Comparison of ENCODE assay signal across 21 cellular contexts in the genomic region with DNA sequence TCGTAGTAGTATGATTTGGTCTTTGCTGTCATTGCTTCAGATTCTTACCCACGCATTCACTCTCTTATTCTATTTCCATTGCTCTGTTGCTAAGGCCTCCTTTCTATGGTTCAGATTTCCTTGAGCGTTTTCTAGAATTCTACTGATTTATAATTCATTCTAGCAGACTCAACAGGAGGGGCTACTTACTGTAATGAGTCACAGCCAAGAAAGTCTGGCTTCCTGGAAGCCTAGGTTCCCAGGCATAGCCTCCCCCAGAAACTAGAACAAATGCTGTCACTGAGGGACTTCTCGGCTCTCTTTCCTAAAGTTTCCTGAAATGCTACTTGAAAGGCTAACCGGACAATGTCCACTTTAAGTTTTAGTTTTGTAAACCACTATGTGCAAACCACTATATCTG. TPM values are rescaled to one million over a fixed set of nuclear protein-coding genes. Genes with fewer than 3 reads are reported as not detected.
DNase-seq lines count a peak whose midpoint lies in the region; ATAC-seq, FAIRE-seq and TF ChIP-seq lines count a peak whose summit lies in the region.
"Had no signal": no experiment of that assay in that cellular context is flagged by ENCODE, and none has a peak within 500 bp of the region (broad histone marks: within the 10 kb centered on the region; RNA-seq: fewer than 3 reads in every experiment).

No MANE protein-coding gene starts in this region.

- H3K36me3 ChIP-seq in astrocyte (ENCODE audit: insufficient read depth, low read length) = no peaks in the 10 kb centered on the region
- H3K36me3 ChIP-seq in endothelial cell of umbilical vein (ENCODE audit: control insufficient read depth in 2 of 2, extremely low read depth in 1 of 2, insufficient read depth in 2 of 2, low read length in 2 of 2) = no peaks in the 10 kb centered on the region
- H3K36me3 ChIP-seq in psoas muscle (ENCODE audit: insufficient read depth in 1 of 2, low read depth in 1 of 2) = no peaks in the 10 kb centered on the region

- H3K27ac ChIP-seq in 22Rv1 (peak overlapping the region; percentile 61), astrocyte (ENCODE audit: low read depth, low read length) (no peak overlapping the region), endothelial cell of umbilical vein (ENCODE audit: insufficient read depth, low read depth, low read length) (no peak overlapping the region), psoas muscle (no peak overlapping the region)
- H3K27ac ChIP-seq: C4-2B had no signal

- DNase-seq in astrocyte (ENCODE audit: low read depth) (peak; percentile 67), endothelial cell of umbilical vein (ENCODE audit: low read depth, low spot score) (peak; percentile 7), myocyte (ENCODE audit: low read depth) (peak; percentile 32), GM19239 (ENCODE audit: insufficient read length, low spot score) (no peak), psoas muscle (no peak)
- no peak for DNase-seq in activated CD8-positive, alpha-beta T cell treated with anti-CD3 and anti-CD28 coated beads, Interleukin-2, amount 10 ng/mL, durations not matched to agents 7 days and 5 days
- DNase-seq: Calu3; CD8-positive, alpha-beta memory T cell; DMS153; NCI-H1694; NCI-H2081; NCI-H2171 treated with DMSO at 0.1 percent for 48 hours; NCI-H526 had no signal

- peak overlapping the region; percentile 32 for H3K4me2 ChIP-seq in astrocyte (ENCODE audit: low read length)
- H3K4me2 ChIP-seq in endothelial cell of umbilical vein (ENCODE audit: insufficient read depth, low read length) = no peak overlapping the region
- H3K4me2 ChIP-seq: GM23338 had no signal

- peaks cover 2% of the 10 kb centered on the region for H3K9me3 Mint-ChIP-seq in astrocyte (ENCODE audit: unreplicated experiment)
- H3K9me3 Mint-ChIP-seq in activated CD8-positive, alpha-beta T cell treated with anti-CD3 and anti-CD28 coated beads, Interleukin-2, amount 10 ng/mL, durations not matched to agents 7 days and 5 days (ENCODE audit: insufficient read depth) = no peaks in the 10 kb centered on the region
- H3K9me3 Mint-ChIP-seq: CD8-positive, alpha-beta memory T cell; GM23338 had no signal

- ATAC-seq in activated CD4-positive, CD25-positive, alpha-beta regulatory T cell treated with anti-CD3 and anti-CD28 coated beads, Interleukin-2, amount 50 U/mL, for 24 hours = no peak
- no peak for ATAC-seq in activated CD8-positive, alpha-beta T cell treated with anti-CD3 and anti-CD28 coated beads, Interleukin-2, amount 10 ng/mL, durations not matched to agents 7 days and 5 days
- ATAC-seq in psoas muscle = no peak
- ATAC-seq: GM23338, HCT116, Right ventricle myocardium inferior had no signal

- CTCF ChIA-PET in endothelial cell of umbilical vein (lab: Charles Lee) = no interaction called here
- CTCF ChIA-PET in activated CD8-positive, alpha-beta T cell treated with anti-CD3 and anti-CD28 coated beads, Interleukin-2, amount 10 ng/mL, durations not matched to agents 7 days and 5 days (lab: Charles Lee) = interaction anchor here (1.6 kb wide), 1 partner anchor 116 kb away, joined by 3 read pairs; no protein-coding TSS in a partner anchor

- dilution Hi-C loops in endothelial cell of umbilical vein (cut with MboI; ENCODE audit: extremely low pct_ligation_motif_present, low sequenced_read_pairs) = no loop called here

- H2AFZ ChIP-seq in astrocyte (ENCODE audit: low read depth, low read length) = no peak overlapping the region
- no peak overlapping the region for H2AFZ ChIP-seq in endothelial cell of umbilical vein (ENCODE audit: low read depth, low read length)
- H2AFZ ChIP-seq: GM23338 had no signal

- intact Hi-C loops in endothelial cell of umbilical vein (cut with micrococcal nuclease) (no loop called here), psoas muscle (cut with DNase I) (no loop called here)

- no peak overlapping the region for H3K4me3 ChIP-seq in astrocyte (ENCODE audit: insufficient read depth, low read depth, low read length)
- H3K4me3 ChIP-seq in endothelial cell of umbilical vein (replicated peaks in 1 of 3; ENCODE audit: insufficient read depth in 1 of 3, low read depth in 1 of 3, low read length in 3 of 3) = no peak overlapping the region
- H3K4me3 ChIP-seq in psoas muscle = no peak overlapping the region
- H3K4me3 ChIP-seq: GM23338 had no signal

- H3K9me1 ChIP-seq in endothelial cell of umbilical vein (replicated peaks; ENCODE audit: control insufficient read depth, extremely low read depth, insufficient read depth, low read length) = peaks cover 2% of the 10 kb centered on the region

- FAIRE-seq in astrocyte (lab: Jason Lieb, UNC) (no peak), endothelial cell of umbilical vein (lab: Jason Lieb, UNC) (no peak), GM19239 (lab: Jason Lieb, UNC) (no peak)
- FAIRE-seq: A204.1 had no signal

- no peak for TF ChIP-seq POLR2A in endothelial cell of umbilical vein (IDR thresholded peaks at IDR 0.05; ENCODE audit: low read depth, low read length)

- BruUV-seq in endothelial cell of umbilical vein (replicated peaks; lab: Mats Ljungman, UMichigan) = no TSS peak

- no peaks in the 10 kb centered on the region for H4K20me1 ChIP-seq in astrocyte (ENCODE audit: insufficient read depth, low read length)
- no peaks in the 10 kb centered on the region for H4K20me1 ChIP-seq in endothelial cell of umbilical vein (replicated peaks; ENCODE audit: control insufficient read depth, extremely low read depth, insufficient read depth, low read length)

- H3K9me3 ChIP-seq in astrocyte (ENCODE audit: insufficient read depth, low read depth, low read length) (no peaks in the 10 kb centered on the region), endothelial cell of umbilical vein (replicated peaks; ENCODE audit: control insufficient read depth, insufficient read depth, low read length) (no peaks in the 10 kb centered on the region), psoas muscle (no peaks in the 10 kb centered on the region)

- H3K79me2 ChIP-seq in astrocyte (ENCODE audit: insufficient read depth, low read length) (no peaks in the 10 kb centered on the region), endothelial cell of umbilical vein (ENCODE audit: control insufficient read depth, insufficient read depth, low read length) (no peaks in the 10 kb centered on the region)

- peak overlapping the region; percentile 21 for H3K27ac Mint-ChIP-seq in astrocyte (ENCODE audit: unreplicated experiment)
- H3K27ac Mint-ChIP-seq in activated CD8-positive, alpha-beta T cell treated with anti-CD3 and anti-CD28 coated beads, Interleukin-2, amount 10 ng/mL, durations not matched to agents 7 days and 5 days = no peak overlapping the region
- H3K27ac Mint-ChIP-seq: CD8-positive, alpha-beta memory T cell; GM23338; IgD-negative memory B cell had no signal

- no peaks in the 10 kb centered on the region for H3K27me3 ChIP-seq in astrocyte (ENCODE audit: insufficient read depth, low read length)
- peaks cover 3 to 4% of the 10 kb centered on the region in 2 experiments for H3K27me3 ChIP-seq in endothelial cell of umbilical vein (ENCODE audit: control insufficient read depth in 2 of 2, insufficient read depth in 2 of 2, low read length in 2 of 2)
- no peaks in the 10 kb centered on the region for H3K27me3 ChIP-seq in psoas muscle (ENCODE audit: insufficient read depth in 3 of 3, low read length in 2 of 3)

- H3K4me1 Mint-ChIP-seq in astrocyte (ENCODE audit: low read depth, unreplicated experiment) = peaks cover 5% of the 10 kb centered on the region
- peaks cover under 1% of the 10 kb centered on the region for H3K4me1 Mint-ChIP-seq in activated CD8-positive, alpha-beta T cell treated with anti-CD3 and anti-CD28 coated beads, Interleukin-2, amount 10 ng/mL, durations not matched to agents 7 days and 5 days (ENCODE audit: low read depth)
- H3K4me1 Mint-ChIP-seq: CD8-positive, alpha-beta memory T cell; GM23338; IgD-negative memory B cell had no signal

- peaks cover 10% of the 10 kb centered on the region for H3K36me3 Mint-ChIP-seq in astrocyte (ENCODE audit: low read depth, unreplicated experiment)
- H3K36me3 Mint-ChIP-seq in activated CD8-positive, alpha-beta T cell treated with anti-CD3 and anti-CD28 coated beads, Interleukin-2, amount 10 ng/mL, durations not matched to agents 7 days and 5 days (ENCODE audit: low read depth) = no peaks in the 10 kb centered on the region
- H3K36me3 Mint-ChIP-seq: CD8-positive, alpha-beta memory T cell; IgD-negative memory B cell had no signal

- peaks cover 11% of the 10 kb centered on the region for H3K4me1 ChIP-seq in astrocyte (ENCODE audit: insufficient read depth, low read length)
- H3K4me1 ChIP-seq in endothelial cell of umbilical vein (ENCODE audit: control insufficient read depth, extremely low read depth, insufficient read depth, low read length) = no peaks in the 10 kb centered on the region
- H3K4me1 ChIP-seq in psoas muscle = no peaks in the 10 kb centered on the region

- TF ChIP-seq CTCF in 22Rv1 (IDR thresholded peaks at IDR 0.05) (no peak), astrocyte (IDR thresholded peaks at IDR 0.05; ENCODE audit: insufficient read depth, low read depth, low read length) (no peak), endothelial cell of umbilical vein (IDR thresholded peaks at IDR 0.05; ENCODE audit: extremely low read depth in 1 of 2, insufficient read depth in 1 of 2, low read depth in 1 of 2, low read length in 2 of 2) (no peak), psoas muscle (IDR thresholded peaks at IDR 0.05) (no peak)

- 74 to 80% (median 75%) methylated on average over 5 of the region's 5 CpGs for whole genome bisulfite sequencing in psoas muscle, 3 donors

- no peak overlapping the region for H3K9ac ChIP-seq in astrocyte (ENCODE audit: low read length)
- H3K9ac ChIP-seq in endothelial cell of umbilical vein (replicated peaks; ENCODE audit: extremely low read depth, insufficient read depth, low read length) = no peak overlapping the region

- peaks cover 3% of the 10 kb centered on the region for H3K27me3 Mint-ChIP-seq in astrocyte (ENCODE audit: low read depth, unreplicated experiment)
- peaks cover 10% of the 10 kb centered on the region for H3K27me3 Mint-ChIP-seq in activated CD8-positive, alpha-beta T cell treated with anti-CD3 and anti-CD28 coated beads, Interleukin-2, amount 10 ng/mL, durations not matched to agents 7 days and 5 days (ENCODE audit: low read depth)

- POLR2A ChIA-PET in endothelial cell of umbilical vein (lab: Charles Lee) = no interaction called here
- POLR2A ChIA-PET in activated CD8-positive, alpha-beta T cell treated with anti-CD3 and anti-CD28 coated beads, Interleukin-2, amount 10 ng/mL, durations not matched to agents 7 days and 5 days (lab: Charles Lee) = interaction anchor here (1.6 kb wide), 1 partner anchor 16 kb away, joined by 6 read pairs; no protein-coding TSS in a partner anchor

- no peak overlapping the region for H3K4me3 Mint-ChIP-seq in astrocyte (ENCODE audit: unreplicated experiment)
- H3K4me3 Mint-ChIP-seq in activated CD8-positive, alpha-beta T cell treated with anti-CD3 and anti-CD28 coated beads, Interleukin-2, amount 10 ng/mL, durations not matched to agents 7 days and 5 days = no peak overlapping the region
- H3K4me3 Mint-ChIP-seq: CD8-positive, alpha-beta memory T cell; GM23338; IgD-negative memory B cell had no signal

RNA-seq across cellular contexts. Expression of gene SPATA13, which starts 47.7 kb away (rescaled TPM):
- total RNA-seq in astrocyte = 6.2 and 6.7 TPM in 2 replicates
- 12.9 and 13.3 TPM in 2 replicates for total RNA-seq in endothelial cell of umbilical vein
- polyA plus RNA-seq in endothelial cell of umbilical vein = 5.3 and 6.6 TPM in 2 replicates
- 3.3 and 3.5 TPM in 2 replicates for polyA plus RNA-seq in endothelial cell of umbilical vein (2011; cell fraction: cytosol; rRNA removed)
- 16.3 and 19.5 TPM in 2 replicates for polyA plus RNA-seq in endothelial cell of umbilical vein (2011; cell fraction: nucleus; rRNA removed)
- 7.7 and 7.8 TPM in 2 replicates for polyA plus RNA-seq in endothelial cell of umbilical vein (2012)
- 9.5 and 10.9 TPM in 2 replicates for polyA minus RNA-seq in endothelial cell of umbilical vein
- 8.3 TPM for polyA minus RNA-seq in endothelial cell of umbilical vein (2011; cell fraction: cytosol; rRNA and poly(A)+ RNA removed)
- 9.8 and 17.5 TPM in 2 replicates for polyA minus RNA-seq in endothelial cell of umbilical vein (2011; cell fraction: nucleus; rRNA and poly(A)+ RNA removed)
- 11.9 and 18.7 TPM in 2 replicates for total RNA-seq in myocyte
- 5.4 TPM for polyA plus RNA-seq in myocyte (2012)
- total RNA-seq in activated CD8-positive, alpha-beta T cell treated with anti-CD3 and anti-CD28 coated beads, Interleukin-2, amount 10 ng/mL, durations not matched to agents 7 days and 5 days = 10 to 100 TPM; 57.4 to 63.2 TPM
- 1 to 10 TPM; 2.2 to 5.8 (median 4.1) TPM for total RNA-seq in psoas muscle
- polyA plus RNA-seq in psoas muscle = 1 to 10 TPM in 2 of 3 donors, under 1 TPM in 1; 0.87 to 2.5 (median 1.7) TPM

Comparison
In these comparisons a context has a peak if more than half of its experiments do, and no peak if none do; other contexts are left out.
1. DNase-seq: peak in astrocyte (single experiment), endothelial cell of umbilical vein (single experiment) and myocyte (single experiment); none in GM19239 (single experiment), activated CD8-positive, alpha-beta T cell treated with anti-CD3 and anti-CD28 coated beads, Interleukin-2, amount 10 ng/mL, durations not matched to agents 7 days and 5 days (single experiment) and psoas muscle (0 of 2).